21 cellular contexts compared by ENCODE assay signal in the genomic region with DNA sequence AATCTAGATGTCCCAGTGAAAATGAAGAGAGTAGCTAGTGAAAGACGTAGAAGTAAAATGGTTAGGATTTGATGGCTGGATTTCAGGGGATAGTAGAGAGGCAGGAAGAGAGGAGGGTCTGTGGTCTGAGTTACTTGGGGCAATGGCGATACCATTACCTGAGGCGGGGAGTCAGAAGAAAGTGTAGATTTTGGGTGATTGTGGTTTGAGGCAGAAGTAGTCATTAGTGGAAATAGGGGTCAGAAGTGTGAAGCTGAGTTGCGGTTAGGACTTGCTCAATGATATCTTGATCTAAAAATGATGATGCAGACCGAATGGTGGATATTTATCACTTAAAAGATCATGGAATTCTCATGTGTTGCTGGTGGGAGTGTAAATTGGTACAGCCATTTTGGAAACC. TPM values are rescaled to one million over a fixed set of nuclear protein-coding genes. Genes with fewer than 3 reads are reported as not detected.
DNase-seq lines count a peak whose midpoint lies in the region; ATAC-seq and TF ChIP-seq lines count a peak whose summit lies in the region.
"Had no signal": no experiment of that assay in that cellular context is flagged by ENCODE, and none has a peak within 500 bp of the region (broad histone marks: within the 10 kb centered on the region; RNA-seq: fewer than 3 reads in every experiment).

No MANE protein-coding gene starts in this region.

- peaks cover 30% of the 10 kb centered on the region for H3K36me3 ChIP-seq in CD8-positive, alpha-beta memory T cell (ENCODE audit: insufficient read depth, low read length)

- ATAC-seq in central memory CD8-positive, alpha-beta T cell (replicated peaks; ENCODE audit: extremely low read depth, poor library complexity, severe bottlenecking): peak; percentile 32
- ATAC-seq: K562 had no signal

- DNase-seq in activated T-cell treated with anti-CD3 and anti-CD28 coated beads, Interleukin-2, amount 50 U/mL, for 24 hours: no peak
- DNase-seq in activated T-cell treated with anti-CD3 and anti-CD28 coated beads for 4 hours (no peak), nephron progenitor cell (no peak), NCI-H748 (lab: John Stamatoyannopoulos, UW; ENCODE audit: unreplicated experiment) (no peak), NCI-H2227 treated with DMSO at 0.1 percent for 48 hours (lab: John Stamatoyannopoulos, UW) (no peak)
- DNase-seq in CD8-positive, alpha-beta memory T cell: no peak
- no peak for DNase-seq in central memory CD8-positive, alpha-beta T cell (ENCODE audit: low spot score in 2 of 2)
- no peak for DNase-seq in stimulated activated CD4-positive, alpha-beta T cell treated with anti-CD3 and anti-CD28 coated beads, Interleukin-15, amount 100 ng/mL, for 24 hours
- DNase-seq: COR-L47, DMS 273 treated with DMSO at 0.1 percent for 48 hours, DND-41, NCI-H1092 treated with DMSO at 0.1 percent for 48 hours, NCI-H146, NCI-H2081, NCI-H2171 treated with DMSO at 0.1 percent for 48 hours, NCI-H510A treated with DMSO at 0.1 percent for 48 hours, NCI-H82, RPMI8226, SIG-M5 had no signal

- H3K27me3 ChIP-seq in CD8-positive, alpha-beta memory T cell (ENCODE audit: insufficient read depth, low read length, poor library complexity, severe bottlenecking): no peaks in the 10 kb centered on the region
- H3K27me3 ChIP-seq: BLaER1 had no signal

- H3K36me3 Mint-ChIP-seq in activated T-cell treated with anti-CD3 and anti-CD28 coated beads, Interleukin-2, amount 50 U/mL, for 24 hours (ENCODE audit: low read depth): peaks cover 87% of the 10 kb centered on the region
- peaks cover 16 to 84% (median 30%) of the 10 kb centered on the region in 3 donors for H3K36me3 Mint-ChIP-seq in CD8-positive, alpha-beta memory T cell
- peaks cover 44% of the 10 kb centered on the region for H3K36me3 Mint-ChIP-seq in central memory CD8-positive, alpha-beta T cell (ENCODE audit: insufficient read depth)
- peaks cover 62% of the 10 kb centered on the region for H3K36me3 Mint-ChIP-seq in nephron progenitor cell (ENCODE audit: low read depth)

- H3K4me1 ChIP-seq in CD8-positive, alpha-beta memory T cell (ENCODE audit: insufficient read depth, low read length): no peaks in the 10 kb centered on the region

- H3K4me3 ChIP-seq in CD8-positive, alpha-beta memory T cell (ENCODE audit: low read length): no peak overlapping the region
- H3K4me3 ChIP-seq: BLaER1, K562 had no signal

- CTCF ChIA-PET in CD8-positive, alpha-beta memory T cell (lab: Charles Lee): no interaction called here

- H3K27ac ChIP-seq in CD8-positive, alpha-beta memory T cell (ENCODE audit: low read depth, low read length): no peak overlapping the region
- H3K27ac ChIP-seq: BLaER1 had no signal

- TF ChIP-seq CTCF in nephron progenitor cell (IDR thresholded peaks at IDR 0.05): no peak

- H3K4me3 Mint-ChIP-seq in activated T-cell treated with anti-CD3 and anti-CD28 coated beads, Interleukin-2, amount 50 U/mL, for 24 hours: no peak overlapping the region
- peak overlapping the region in 2 of 7 donors; percentile 4 to 13 for H3K4me3 Mint-ChIP-seq in CD8-positive, alpha-beta memory T cell
- H3K4me3 Mint-ChIP-seq in central memory CD8-positive, alpha-beta T cell: no peak overlapping the region
- no peak overlapping the region for H3K4me3 Mint-ChIP-seq in nephron progenitor cell

- H3K9me3 Mint-ChIP-seq in activated T-cell treated with anti-CD3 and anti-CD28 coated beads, Interleukin-2, amount 50 U/mL, for 24 hours: no peaks in the 10 kb centered on the region
- H3K9me3 Mint-ChIP-seq in CD8-positive, alpha-beta memory T cell: no peaks in the 10 kb centered on the region
- H3K9me3 Mint-ChIP-seq in central memory CD8-positive, alpha-beta T cell: no peaks in the 10 kb centered on the region
- no peaks in the 10 kb centered on the region for H3K9me3 Mint-ChIP-seq in nephron progenitor cell

- H3K9me3 ChIP-seq in CD8-positive, alpha-beta memory T cell (ENCODE audit: low read length): no peaks in the 10 kb centered on the region

- POLR2A ChIA-PET in CD8-positive, alpha-beta memory T cell (lab: Charles Lee): no interaction called here

- H3K27me3 Mint-ChIP-seq in activated T-cell treated with anti-CD3 and anti-CD28 coated beads, Interleukin-2, amount 50 U/mL, for 24 hours: no peaks in the 10 kb centered on the region
- no peaks in the 10 kb centered on the region for H3K27me3 Mint-ChIP-seq in CD8-positive, alpha-beta memory T cell
- H3K27me3 Mint-ChIP-seq in central memory CD8-positive, alpha-beta T cell: no peaks in the 10 kb centered on the region
- H3K27me3 Mint-ChIP-seq in nephron progenitor cell (ENCODE audit: low read depth, poor library complexity): peaks cover 4% of the 10 kb centered on the region

- H3K27ac Mint-ChIP-seq in activated T-cell treated with anti-CD3 and anti-CD28 coated beads, Interleukin-2, amount 50 U/mL, for 24 hours: peak overlapping the region; percentile 30
- peak overlapping the region in 5 of 8 donors; percentile 12 to 54 (median 48) for H3K27ac Mint-ChIP-seq in CD8-positive, alpha-beta memory T cell
- H3K27ac Mint-ChIP-seq in central memory CD8-positive, alpha-beta T cell (ENCODE audit: low read depth): peak overlapping the region; percentile 30
- H3K27ac Mint-ChIP-seq in nephron progenitor cell: peak overlapping the region; percentile 34

- peaks cover 20% of the 10 kb centered on the region for H3K4me1 Mint-ChIP-seq in activated T-cell treated with anti-CD3 and anti-CD28 coated beads, Interleukin-2, amount 50 U/mL, for 24 hours (ENCODE audit: low read depth)
- peaks cover 14 to 20% (median 17%) of the 10 kb centered on the region in 3 donors for H3K4me1 Mint-ChIP-seq in CD8-positive, alpha-beta memory T cell
- H3K4me1 Mint-ChIP-seq in central memory CD8-positive, alpha-beta T cell: peaks cover 16% of the 10 kb centered on the region
- H3K4me1 Mint-ChIP-seq in nephron progenitor cell: no peaks in the 10 kb centered on the region

RNA-seq across cellular contexts. Expression of gene CEP192, which starts 41.0 kb away (rescaled TPM):
- 10 to 100 TPM; 21.9 to 24.3 TPM for total RNA-seq in CD8-positive, alpha-beta memory T cell
- 6.5 TPM for polyA plus RNA-seq in CD8-positive, alpha-beta memory T cell
